Comparison of ENCODE assay signal across 3 cellular contexts in genomic region chrX:125287282-125287681, GRCh38. TPM values are rescaled to one million over a fixed set of nuclear protein-coding genes. Genes with fewer than 3 reads are reported as not detected.
"Had no signal": no experiment of that assay in that cellular context is flagged by ENCODE, and none has a peak within 500 bp of the region (broad histone marks: within the 10 kb centered on the region; RNA-seq: fewer than 3 reads in every experiment).

No MANE protein-coding gene starts in this region.

- H3K4me3 ChIP-seq: GM12878 had no signal

- ATAC-seq: GM12878 had no signal

- DNase-seq: GDM1, GF-D8 had no signal

RNA-seq across cellular contexts. Expression of gene TEX13C, which starts 32.4 kb away (rescaled TPM):
- total RNA-seq: GM12878 had no signal
- polyA plus RNA-seq: GM12878 had no signal
